Comparison of ENCODE assay signal across 1 cellular context in the genomic region with DNA sequence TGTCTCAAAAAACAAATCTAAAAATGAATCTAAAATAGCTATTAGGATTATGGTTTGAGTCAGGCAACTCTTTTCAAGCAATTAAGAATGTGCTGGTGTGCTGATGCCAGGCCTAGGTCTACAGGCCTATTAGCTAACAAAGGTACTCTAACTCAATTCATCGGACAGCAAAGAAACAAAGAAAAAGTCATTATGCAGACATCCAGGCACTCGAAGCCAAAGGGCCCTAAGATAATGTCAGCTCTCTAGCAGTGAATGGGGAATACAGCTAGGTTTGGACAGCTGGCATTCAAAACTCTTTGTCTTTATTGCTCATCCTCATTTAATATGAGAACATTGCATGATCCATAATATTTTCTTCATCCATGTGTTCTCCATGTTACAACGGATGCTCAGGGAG.
TF ChIP-seq lines count a peak whose summit lies in the region.

No MANE protein-coding gene starts in this region.

TF ChIP-seq in GM23338, 12 proteins besides CTCF, POLR2A, EP300 and RAD21 (continued from another document):
- TF ChIP-seq, protein P1, sequence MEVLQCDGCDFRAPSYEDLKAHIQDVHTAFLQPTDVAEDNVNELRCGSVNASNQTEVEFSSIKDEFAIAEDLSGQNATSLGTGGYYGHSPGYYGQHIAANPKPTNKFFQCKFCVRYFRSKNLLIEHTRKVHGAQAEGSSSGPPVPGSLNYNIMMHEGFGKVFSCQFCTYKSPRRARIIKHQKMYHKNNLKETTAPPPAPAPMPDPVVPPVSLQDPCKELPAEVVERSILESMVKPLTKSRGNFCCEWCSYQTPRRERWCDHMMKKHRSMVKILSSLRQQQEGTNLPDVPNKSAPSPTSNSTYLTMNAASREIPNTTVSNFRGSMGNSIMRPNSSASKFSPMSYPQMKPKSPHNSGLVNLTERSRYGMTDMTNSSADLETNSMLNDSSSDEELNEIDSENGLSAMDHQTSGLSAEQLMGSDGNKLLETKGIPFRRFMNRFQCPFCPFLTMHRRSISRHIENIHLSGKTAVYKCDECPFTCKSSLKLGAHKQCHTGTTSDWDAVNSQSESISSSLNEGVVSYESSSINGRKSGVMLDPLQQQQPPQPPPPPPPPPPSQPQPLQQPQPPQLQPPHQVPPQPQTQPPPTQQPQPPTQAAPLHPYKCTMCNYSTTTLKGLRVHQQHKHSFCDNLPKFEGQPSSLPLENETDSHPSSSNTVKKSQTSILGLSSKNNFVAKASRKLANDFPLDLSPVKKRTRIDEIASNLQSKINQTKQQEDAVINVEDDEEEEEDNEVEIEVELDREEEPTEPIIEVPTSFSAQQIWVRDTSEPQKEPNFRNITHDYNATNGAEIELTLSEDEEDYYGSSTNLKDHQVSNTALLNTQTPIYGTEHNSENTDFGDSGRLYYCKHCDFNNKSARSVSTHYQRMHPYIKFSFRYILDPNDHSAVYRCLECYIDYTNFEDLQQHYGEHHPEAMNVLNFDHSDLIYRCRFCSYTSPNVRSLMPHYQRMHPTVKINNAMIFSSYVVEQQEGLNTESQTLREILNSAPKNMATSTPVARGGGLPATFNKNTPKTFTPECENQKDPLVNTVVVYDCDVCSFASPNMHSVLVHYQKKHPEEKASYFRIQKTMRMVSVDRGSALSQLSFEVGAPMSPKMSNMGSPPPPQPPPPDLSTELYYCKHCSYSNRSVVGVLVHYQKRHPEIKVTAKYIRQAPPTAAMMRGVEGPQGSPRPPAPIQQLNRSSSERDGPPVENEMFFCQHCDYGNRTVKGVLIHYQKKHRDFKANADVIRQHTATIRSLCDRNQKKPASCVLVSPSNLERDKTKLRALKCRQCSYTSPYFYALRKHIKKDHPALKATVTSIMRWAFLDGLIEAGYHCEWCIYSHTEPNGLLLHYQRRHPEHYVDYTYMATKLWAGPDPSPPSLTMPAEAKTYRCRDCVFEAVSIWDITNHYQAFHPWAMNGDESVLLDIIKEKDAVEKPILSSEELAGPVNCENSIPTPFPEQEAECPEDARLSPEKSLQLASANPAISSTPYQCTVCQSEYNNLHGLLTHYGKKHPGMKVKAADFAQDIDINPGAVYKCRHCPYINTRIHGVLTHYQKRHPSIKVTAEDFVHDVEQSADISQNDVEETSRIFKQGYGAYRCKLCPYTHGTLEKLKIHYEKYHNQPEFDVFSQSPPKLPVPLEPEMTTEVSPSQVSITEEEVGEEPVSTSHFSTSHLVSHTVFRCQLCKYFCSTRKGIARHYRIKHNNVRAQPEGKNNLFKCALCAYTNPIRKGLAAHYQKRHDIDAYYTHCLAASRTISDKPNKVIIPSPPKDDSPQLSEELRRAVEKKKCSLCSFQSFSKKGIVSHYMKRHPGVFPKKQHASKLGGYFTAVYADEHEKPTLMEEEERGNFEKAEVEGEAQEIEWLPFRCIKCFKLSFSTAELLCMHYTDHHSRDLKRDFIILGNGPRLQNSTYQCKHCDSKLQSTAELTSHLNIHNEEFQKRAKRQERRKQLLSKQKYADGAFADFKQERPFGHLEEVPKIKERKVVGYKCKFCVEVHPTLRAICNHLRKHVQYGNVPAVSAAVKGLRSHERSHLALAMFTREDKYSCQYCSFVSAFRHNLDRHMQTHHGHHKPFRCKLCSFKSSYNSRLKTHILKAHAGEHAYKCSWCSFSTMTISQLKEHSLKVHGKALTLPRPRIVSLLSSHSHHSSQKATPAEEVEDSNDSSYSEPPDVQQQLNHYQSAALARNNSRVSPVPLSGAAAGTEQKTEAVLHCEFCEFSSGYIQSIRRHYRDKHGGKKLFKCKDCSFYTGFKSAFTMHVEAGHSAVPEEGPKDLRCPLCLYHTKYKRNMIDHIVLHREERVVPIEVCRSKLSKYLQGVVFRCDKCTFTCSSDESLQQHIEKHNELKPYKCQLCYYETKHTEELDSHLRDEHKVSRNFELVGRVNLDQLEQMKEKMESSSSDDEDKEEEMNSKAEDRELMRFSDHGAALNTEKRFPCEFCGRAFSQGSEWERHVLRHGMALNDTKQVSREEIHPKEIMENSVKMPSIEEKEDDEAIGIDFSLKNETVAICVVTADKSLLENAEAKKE (CRISPR knock-in tag; IDR thresholded peaks at IDR 0.05) = no peak
- TF ChIP-seq CREB1 (CRISPR knock-in tag; IDR thresholded peaks at IDR 0.05; ENCODE audit: low read depth) = no peak
- no peak for TF ChIP-seq EZH2 (IDR thresholded peaks at IDR 0.05; ENCODE audit: low read depth, unreplicated experiment)
- no peak for TF ChIP-seq ZNF114 (CRISPR knock-in tag; IDR thresholded peaks at IDR 0.05)
- TF ChIP-seq EZH2phosphoT487 (IDR thresholded peaks at IDR 0.05; ENCODE audit: unreplicated experiment) = no peak
- TF ChIP-seq, protein P2, sequence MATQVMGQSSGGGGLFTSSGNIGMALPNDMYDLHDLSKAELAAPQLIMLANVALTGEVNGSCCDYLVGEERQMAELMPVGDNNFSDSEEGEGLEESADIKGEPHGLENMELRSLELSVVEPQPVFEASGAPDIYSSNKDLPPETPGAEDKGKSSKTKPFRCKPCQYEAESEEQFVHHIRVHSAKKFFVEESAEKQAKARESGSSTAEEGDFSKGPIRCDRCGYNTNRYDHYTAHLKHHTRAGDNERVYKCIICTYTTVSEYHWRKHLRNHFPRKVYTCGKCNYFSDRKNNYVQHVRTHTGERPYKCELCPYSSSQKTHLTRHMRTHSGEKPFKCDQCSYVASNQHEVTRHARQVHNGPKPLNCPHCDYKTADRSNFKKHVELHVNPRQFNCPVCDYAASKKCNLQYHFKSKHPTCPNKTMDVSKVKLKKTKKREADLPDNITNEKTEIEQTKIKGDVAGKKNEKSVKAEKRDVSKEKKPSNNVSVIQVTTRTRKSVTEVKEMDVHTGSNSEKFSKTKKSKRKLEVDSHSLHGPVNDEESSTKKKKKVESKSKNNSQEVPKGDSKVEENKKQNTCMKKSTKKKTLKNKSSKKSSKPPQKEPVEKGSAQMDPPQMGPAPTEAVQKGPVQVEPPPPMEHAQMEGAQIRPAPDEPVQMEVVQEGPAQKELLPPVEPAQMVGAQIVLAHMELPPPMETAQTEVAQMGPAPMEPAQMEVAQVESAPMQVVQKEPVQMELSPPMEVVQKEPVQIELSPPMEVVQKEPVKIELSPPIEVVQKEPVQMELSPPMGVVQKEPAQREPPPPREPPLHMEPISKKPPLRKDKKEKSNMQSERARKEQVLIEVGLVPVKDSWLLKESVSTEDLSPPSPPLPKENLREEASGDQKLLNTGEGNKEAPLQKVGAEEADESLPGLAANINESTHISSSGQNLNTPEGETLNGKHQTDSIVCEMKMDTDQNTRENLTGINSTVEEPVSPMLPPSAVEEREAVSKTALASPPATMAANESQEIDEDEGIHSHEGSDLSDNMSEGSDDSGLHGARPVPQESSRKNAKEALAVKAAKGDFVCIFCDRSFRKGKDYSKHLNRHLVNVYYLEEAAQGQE (IDR thresholded peaks at IDR 0.05; ENCODE audit: unreplicated experiment) = no peak
- no peak for TF ChIP-seq JUNB (IDR thresholded peaks at IDR 0.05; ENCODE audit: unreplicated experiment)
